In the genomic region with DNA sequence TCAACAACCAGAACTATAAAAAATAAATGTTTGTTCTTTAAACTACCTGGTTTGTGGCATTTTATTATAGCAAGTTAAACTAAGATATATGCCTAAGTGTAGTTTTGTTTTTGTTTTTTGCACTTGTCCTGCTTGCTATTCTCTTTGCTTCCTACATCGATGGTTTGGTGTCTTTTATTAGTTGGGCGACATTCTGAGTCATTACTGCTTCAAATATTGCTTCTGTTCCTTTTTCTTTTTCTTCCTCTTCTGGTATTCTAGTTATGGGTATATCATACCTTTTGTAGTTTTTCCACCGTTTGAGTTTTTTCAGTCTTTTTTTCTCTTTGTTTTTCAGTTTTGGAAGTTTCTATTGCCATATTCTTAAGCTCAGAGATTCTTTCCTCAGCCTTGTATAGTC, we compare ENCODE assay signal across 12 cellular contexts.
"Had no signal": no experiment of that assay in that cellular context is flagged by ENCODE, and none has a peak within 500 bp of the region (broad histone marks: within the 10 kb centered on the region; RNA-seq: fewer than 3 reads in every experiment).

No MANE protein-coding gene starts in this region.

- H3K27ac ChIP-seq: gastroesophageal sphincter, heart left ventricle, left ventricle myocardium inferior, parathyroid adenoma, upper lobe of right lung had no signal

- DNase-seq: activated CD4-positive, alpha-beta T cell treated with anti-CD3 and anti-CD28 coated beads for 36 hours; activated CD4-positive, alpha-beta T cell treated with anti-CD3 and anti-CD28 coated beads, Interleukin-2, amount 50 U/mL, for 48 hours; activated gamma-delta T cell treated with Interleukin-2 at 50 U/mL for 16 hours; effector CD4-positive, alpha-beta T cell; heart left ventricle; left ventricle myocardium inferior; mammary epithelial cell; midbrain; stimulated activated naive CD4-positive, alpha-beta T cell; upper lobe of right lung had no signal

- H3K27me3 ChIP-seq: gastroesophageal sphincter, upper lobe of right lung had no signal

- ATAC-seq: activated CD4-positive, alpha-beta T cell treated with anti-CD3 and anti-CD28 coated beads for 36 hours; gastroesophageal sphincter; heart left ventricle; upper lobe of right lung had no signal

- H3K4me3 ChIP-seq: gastroesophageal sphincter, heart left ventricle, left ventricle myocardium inferior, upper lobe of right lung had no signal

- H3K36me3 ChIP-seq: gastroesophageal sphincter, heart left ventricle, left ventricle myocardium inferior, upper lobe of right lung had no signal

- H3K4me1 ChIP-seq: gastroesophageal sphincter, heart left ventricle, left ventricle myocardium inferior, parathyroid adenoma, upper lobe of right lung had no signal

- H3K9me3 ChIP-seq: gastroesophageal sphincter, upper lobe of right lung had no signal
